17 cellular contexts compared by ENCODE assay signal in the genomic region with DNA sequence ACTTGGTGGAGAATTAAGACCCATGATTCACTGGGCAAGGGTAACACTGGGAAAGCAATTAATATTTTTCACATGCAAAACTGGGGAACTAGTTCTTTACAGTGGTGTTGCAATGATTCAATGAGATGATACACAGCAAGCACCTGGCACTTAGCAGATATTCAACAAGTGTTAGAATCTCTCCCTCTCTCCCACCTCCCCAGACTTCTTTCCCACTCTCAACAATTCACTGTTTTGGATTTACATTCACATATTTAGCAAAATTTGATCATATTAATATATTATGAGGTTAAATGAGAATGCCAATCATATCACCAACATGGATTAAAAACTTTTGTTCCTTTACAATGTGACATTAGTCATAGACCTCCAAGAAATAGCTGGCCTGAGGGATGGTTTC.
A peak's percentile ranks its signal among the peaks of the same experiment; 100 is the strongest.
DNase-seq lines count a peak whose midpoint lies in the region; TF ChIP-seq lines count a peak whose summit lies in the region.
"Had no signal": no experiment of that assay in that cellular context is flagged by ENCODE, and none has a peak within 500 bp of the region (broad histone marks: within the 10 kb centered on the region; RNA-seq: fewer than 3 reads in every experiment).

No MANE protein-coding gene starts in this region.

- H3K4me1 ChIP-seq in Karpas-422 (ENCODE audit: low read length) = peaks cover 55% of the 10 kb centered on the region
- H3K4me1 ChIP-seq in OCI-LY7 (ENCODE audit: insufficient read depth, low read length, poor library complexity, severe bottlenecking) = peaks cover 37% of the 10 kb centered on the region
- no peaks in the 10 kb centered on the region for H3K4me1 ChIP-seq in PC-9 (replicated peaks; ENCODE audit: insufficient read depth)
- no peaks in the 10 kb centered on the region for H3K4me1 ChIP-seq in left ventricle myocardium inferior
- H3K4me1 ChIP-seq in right atrium auricular region = peaks cover 0 to 9% of the 10 kb centered on the region in 2 donors
- H3K4me1 ChIP-seq: Caco-2 had no signal

- H3K27me3 ChIP-seq in Karpas-422 (ENCODE audit: low read length) (no peaks in the 10 kb centered on the region), PC-9 (ENCODE audit: insufficient read depth, low read depth) (no peaks in the 10 kb centered on the region), left ventricle myocardium inferior (ENCODE audit: low read depth) (no peaks in the 10 kb centered on the region), right atrium auricular region (no peaks in the 10 kb centered on the region)

- H3K9ac ChIP-seq in Karpas-422 (ENCODE audit: low read length) = no peak overlapping the region; the same call in 1 of the 2 replicates

- no peaks in the 10 kb centered on the region for H3F3A ChIP-seq in PC-9 (ENCODE audit: insufficient read depth, low read depth)

- H3K4me1 Mint-ChIP-seq in activated naive CD4-positive, alpha-beta T cell treated with anti-CD3 and anti-CD28 coated beads, Interleukin-2, amount 50 U/mL, for 24 hours = peaks cover 52% of the 10 kb centered on the region
- H3K4me1 Mint-ChIP-seq in nephron progenitor cell = peaks cover 11% of the 10 kb centered on the region

- H3K9me3 ChIP-seq in Karpas-422 (ENCODE audit: low read length) (no peaks in the 10 kb centered on the region), OCI-LY7 (ENCODE audit: low read length) (no peaks in the 10 kb centered on the region), PC-9 (ENCODE audit: insufficient read depth, low read depth) (no peaks in the 10 kb centered on the region), left ventricle myocardium inferior (replicated peaks) (no peaks in the 10 kb centered on the region), right atrium auricular region (no peaks in the 10 kb centered on the region)
- H3K9me3 ChIP-seq: Caco-2 had no signal

- no peaks in the 10 kb centered on the region for H4K20me1 ChIP-seq in Karpas-422 (ENCODE audit: insufficient read depth, low read depth, low read length)
- no peaks in the 10 kb centered on the region for H4K20me1 ChIP-seq in OCI-LY7 (ENCODE audit: insufficient read depth, low read length)
- no peaks in the 10 kb centered on the region for H4K20me1 ChIP-seq in PC-9 (ENCODE audit: insufficient read depth)

- CTCF ChIA-PET in OCI-LY7 (lab: Charles Lee; ENCODE audit: unreplicated experiment) = no interaction called here
- CTCF ChIA-PET in PC-9 (lab: Charles Lee) = no interaction called here

- H3K27ac ChIP-seq in Karpas-422 (ENCODE audit: low read length) = peak overlapping the region; percentile 92
- H3K27ac ChIP-seq in OCI-LY7 (ENCODE audit: low read depth, low read length, poor library complexity, severe bottlenecking) = no peak overlapping the region
- H3K27ac ChIP-seq in PC-9 = no peak overlapping the region
- no peak overlapping the region for H3K27ac ChIP-seq in left ventricle myocardium inferior (replicated peaks)
- no peak overlapping the region for H3K27ac ChIP-seq in right atrium auricular region
- H3K27ac ChIP-seq: HL-60 had no signal

- no peak for DNase-seq in activated naive CD4-positive, alpha-beta T cell treated with Interleukin-2 at 50 U/mL for 16 hours
- no peak for DNase-seq in Karpas-422
- no peak for DNase-seq in OCI-LY7 (ENCODE audit: low spot score)
- DNase-seq in PC-9 = no peak
- no peak for DNase-seq in nephron progenitor cell
- DNase-seq in left ventricle myocardium inferior = no peak
- no peak for DNase-seq in right atrium auricular region (ENCODE audit: low spot score)
- DNase-seq: ACHN; Caco-2; CD8-positive, alpha-beta memory T cell; DND-41; GF-D8; GOT3; H9 had no signal

- H3K4me3 ChIP-seq in Karpas-422 (ENCODE audit: low read length) (0 out of 2 replicates have a peak overlapping the region, but pooled peaks have one; percentile 36), OCI-LY7 (ENCODE audit: low read depth, low read length, poor library complexity, severe bottlenecking) (no peak overlapping the region), PC-9 (no peak overlapping the region), left ventricle myocardium inferior (no peak overlapping the region), right atrium auricular region (no peak overlapping the region)

- peak overlapping the region; percentile 43 for H3K4me3 Mint-ChIP-seq in activated naive CD4-positive, alpha-beta T cell treated with anti-CD3 and anti-CD28 coated beads, Interleukin-2, amount 50 U/mL, for 24 hours
- no peak overlapping the region for H3K4me3 Mint-ChIP-seq in nephron progenitor cell
- H3K4me3 Mint-ChIP-seq: H9 had no signal

- no peaks in the 10 kb centered on the region for H3K36me3 Mint-ChIP-seq in activated naive CD4-positive, alpha-beta T cell treated with anti-CD3 and anti-CD28 coated beads, Interleukin-2, amount 50 U/mL, for 24 hours
- no peaks in the 10 kb centered on the region for H3K36me3 Mint-ChIP-seq in nephron progenitor cell (ENCODE audit: low read depth)
- H3K36me3 Mint-ChIP-seq: CD14-positive monocyte; CD8-positive, alpha-beta memory T cell had no signal

- intact Hi-C loops in OCI-LY7 (cut with micrococcal nuclease; ENCODE audit: unreplicated experiment) (no loop called here), PC-9 (cut with micrococcal nuclease; ENCODE audit: unreplicated experiment) (loop anchor here (5.0 kb wide), 1 partner anchor 165 kb away; no protein-coding TSS in a partner anchor), left ventricle myocardium inferior (cut with micrococcal nuclease) (no loop called here)

- H3K27me3 Mint-ChIP-seq in activated naive CD4-positive, alpha-beta T cell treated with anti-CD3 and anti-CD28 coated beads, Interleukin-2, amount 50 U/mL, for 24 hours = no peaks in the 10 kb centered on the region
- H3K27me3 Mint-ChIP-seq in nephron progenitor cell (ENCODE audit: low read depth, poor library complexity) = peaks cover 6% of the 10 kb centered on the region

- H2AFZ ChIP-seq in Karpas-422 (ENCODE audit: low read length) (peak overlapping the region; percentile 73; the same call in 1 of the 2 replicates), OCI-LY7 (ENCODE audit: low read length) (peak overlapping the region; percentile 79; the same call in 1 of the 2 replicates), PC-9 (no peak overlapping the region)

- no peaks in the 10 kb centered on the region for H3K9me3 Mint-ChIP-seq in activated naive CD4-positive, alpha-beta T cell treated with anti-CD3 and anti-CD28 coated beads, Interleukin-2, amount 50 U/mL, for 24 hours
- no peaks in the 10 kb centered on the region for H3K9me3 Mint-ChIP-seq in nephron progenitor cell
- H3K9me3 Mint-ChIP-seq: CD14-positive monocyte; CD8-positive, alpha-beta memory T cell; H9 had no signal

- POLR2A ChIA-PET in OCI-LY7 (lab: Charles Lee) (no interaction called here), PC-9 (lab: Charles Lee; ENCODE audit: unreplicated experiment) (no interaction called here)

- H3K9me2 ChIP-seq in Karpas-422 (replicated peaks; ENCODE audit: insufficient read depth, low read length) = no peaks in the 10 kb centered on the region
- H3K9me2 ChIP-seq in OCI-LY7 (ENCODE audit: insufficient read depth, low read length) = no peaks in the 10 kb centered on the region
- 0 out of 2 replicates have a peak, but pooled peaks cover 4% of the 10 kb centered on the region for H3K9me2 ChIP-seq in PC-9 (ENCODE audit: insufficient read depth)

- no peak overlapping the region for H3K27ac Mint-ChIP-seq in activated naive CD4-positive, alpha-beta T cell treated with anti-CD3 and anti-CD28 coated beads, Interleukin-2, amount 50 U/mL, for 24 hours
- H3K27ac Mint-ChIP-seq in nephron progenitor cell = no peak overlapping the region
- H3K27ac Mint-ChIP-seq: H9 had no signal

- H3K79me2 ChIP-seq in Karpas-422 (ENCODE audit: low read length) = no peaks in the 10 kb centered on the region
- H3K79me2 ChIP-seq in OCI-LY7 (ENCODE audit: insufficient read depth, low read depth, low read length) = no peaks in the 10 kb centered on the region
- H3K79me2 ChIP-seq in PC-9 (ENCODE audit: low read depth) = no peaks in the 10 kb centered on the region

- BruUV-seq in OCI-LY7 (replicated peaks; lab: Mats Ljungman, UMichigan) (no TSS peak), PC-9 (replicated peaks; lab: Mats Ljungman, UMichigan) (no TSS peak)

- peak overlapping the region; percentile 65 for H3K4me2 ChIP-seq in Karpas-422 (ENCODE audit: low read depth, low read length, poor library complexity, severe bottlenecking)
- peak overlapping the region; percentile 67 for H3K4me2 ChIP-seq in OCI-LY7 (ENCODE audit: low read length)
- H3K4me2 ChIP-seq in PC-9 = no peak overlapping the region

- TF ChIP-seq CTCF in OCI-LY7 (conservative IDR thresholded peaks at IDR 0.05; ENCODE audit: low read length) (no peak), PC-9 (conservative IDR thresholded peaks at IDR 0.05) (no peak), nephron progenitor cell (IDR thresholded peaks at IDR 0.05) (no peak), left ventricle myocardium inferior (IDR thresholded peaks at IDR 0.05; ENCODE audit: borderline replicate concordance) (no peak), right atrium auricular region (IDR thresholded peaks at IDR 0.05) (no peak)

- H3K36me3 ChIP-seq in Karpas-422 (ENCODE audit: insufficient read depth, low read length) (no peaks in the 10 kb centered on the region), OCI-LY7 (ENCODE audit: insufficient read depth, low read length) (no peaks in the 10 kb centered on the region), PC-9 (ENCODE audit: low read depth) (no peaks in the 10 kb centered on the region), left ventricle myocardium inferior (no peaks in the 10 kb centered on the region), right atrium auricular region (no peaks in the 10 kb centered on the region)
